Comparison of ENCODE assay signal across 15 cellular contexts in the genomic region with DNA sequence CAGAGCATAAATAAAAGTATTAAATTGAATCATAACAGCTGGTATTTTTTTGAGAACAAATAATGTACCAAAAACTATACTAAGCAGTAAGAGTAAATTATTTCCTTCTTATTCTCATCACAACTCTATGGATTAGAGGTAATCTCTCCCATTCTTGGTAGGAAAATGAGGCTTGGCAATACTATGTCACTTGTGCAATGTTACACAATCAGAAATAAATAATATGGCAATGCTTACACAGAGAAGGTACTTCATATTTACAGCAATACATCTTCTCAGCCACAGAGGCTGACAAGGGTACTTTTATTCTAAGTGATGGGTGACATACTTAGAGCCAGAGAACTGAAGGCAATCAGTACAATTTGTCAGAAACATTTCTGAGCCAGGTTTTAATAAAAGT. TPM values are rescaled to one million over a fixed set of nuclear protein-coding genes. Genes with fewer than 3 reads are reported as not detected.
DNase-seq lines count a peak whose midpoint lies in the region; ATAC-seq and TF ChIP-seq lines count a peak whose summit lies in the region.
"Had no signal": no experiment of that assay in that cellular context is flagged by ENCODE, and none has a peak within 500 bp of the region (broad histone marks: within the 10 kb centered on the region; RNA-seq: fewer than 3 reads in every experiment).

No MANE protein-coding gene starts in this region.

- H3K4me3 Mint-ChIP-seq in HFFc6, result no peak overlapping the region; the same call in 1 of the 2 replicates
- H3K4me3 Mint-ChIP-seq: CD8-positive, alpha-beta T cell; IgD-negative memory B cell had no signal

- peak overlapping the region; percentile 52 for H3K27ac Mint-ChIP-seq in HFFc6
- H3K27ac Mint-ChIP-seq: CD8-positive, alpha-beta T cell; IgD-negative memory B cell had no signal

- no peak for TF ChIP-seq POLR2A in sigmoid colon (IDR thresholded peaks at IDR 0.05)

- H3K36me3 ChIP-seq in sigmoid colon, result peaks cover 0 to 66% (median 16%) of the 10 kb centered on the region in 4 donors

- peaks cover 0 to 28% (median 12%) of the 10 kb centered on the region in 4 donors for H3K4me1 ChIP-seq in sigmoid colon

- ATAC-seq in HG02870 (IDR thresholded peaks at IDR 0.05; ENCODE audit: unreplicated experiment) (no peak), HG03045 (IDR thresholded peaks at IDR 0.05; ENCODE audit: unreplicated experiment) (no peak)
- ATAC-seq: CD8-positive, alpha-beta T cell; SK-N-SH treated with all-trans-retinoic acid at 6 μM for 48 hours had no signal

- H3K27me3 ChIP-seq in sigmoid colon, result no peaks in the 10 kb centered on the region

- H3K27ac ChIP-seq in cingulate gyrus (ENCODE audit: low read depth, low read length) (peak overlapping the region; percentile 35), sigmoid colon (peak overlapping the region in 3 of 4 donors; percentile 23 to 58 (median 34))

- H3K9me3 ChIP-seq in sigmoid colon, result no peaks in the 10 kb centered on the region

- peaks cover 24% of the 10 kb centered on the region for H3K27me3 Mint-ChIP-seq in HFFc6 (ENCODE audit: insufficient read depth)
- H3K27me3 Mint-ChIP-seq: IgD-negative memory B cell had no signal

- no peak for TF ChIP-seq EP300 in sigmoid colon (IDR thresholded peaks at IDR 0.05)

- DNase-seq in DMS79 (lab: John Stamatoyannopoulos, UW) (peak; percentile 70), HFFc6 (no peak), sigmoid colon (no peak)
- no peak for DNase-seq in activated CD4-positive, alpha-beta T cell treated with anti-CD3 and anti-CD28 coated beads, Interleukin-2, amount 50 U/mL, for 48 hours
- DNase-seq: CD8-positive, alpha-beta T cell; NCI-H1436; NCI-H2081 treated with DMSO at 0.1 percent for 48 hours; NCI-H226; NCI-H748 treated with DMSO at 0.1 percent for 48 hours; SHP77 had no signal

- intact Hi-C loops in sigmoid colon (cut with DNase I), result loop anchor here (2.0 to 5.0 kb wide), 2 partner anchors 119 to 212 kb away; no protein-coding TSS in a partner anchor

- peaks cover 69% of the 10 kb centered on the region for H3K36me3 Mint-ChIP-seq in HFFc6 (ENCODE audit: low read depth)
- H3K36me3 Mint-ChIP-seq: CD8-positive, alpha-beta T cell; IgD-negative memory B cell had no signal

- H3K9me3 Mint-ChIP-seq in HFFc6, result no peaks in the 10 kb centered on the region
- H3K9me3 Mint-ChIP-seq: CD8-positive, alpha-beta T cell; IgD-negative memory B cell had no signal

- H3K4me3 ChIP-seq in sigmoid colon, result no peak overlapping the region

- peaks cover 64% of the 10 kb centered on the region for H3K4me1 Mint-ChIP-seq in HFFc6 (ENCODE audit: low read depth)
- H3K4me1 Mint-ChIP-seq: IgD-negative memory B cell had no signal

- TF ChIP-seq CTCF in HFFc6 (IDR thresholded peaks at IDR 0.05) (no peak), sigmoid colon (IDR thresholded peaks at IDR 0.05) (no peak)

RNA-seq across cellular contexts. Expression of gene DST, which starts 3.9 kb away (rescaled TPM):
- total RNA-seq in HFFc6 (2021; fragmentation: NEBNext Ultra II Directional; extraction: Animal tissue kit (Norgen Biotek cat#: 25700)), result 100 to 1,000 TPM; 246 to 408 (median 279) TPM
- 100 to 1,000 TPM; 495 to 791 (median 604) TPM for total RNA-seq in sigmoid colon
- polyA plus RNA-seq in sigmoid colon, result 10 to 100 TPM; 62.5 to 79.8 (median 69.1) TPM
- polyA plus RNA-seq: IgD-negative memory B cell had no signal
